36 cellular contexts compared by ENCODE assay signal in the genomic region with DNA sequence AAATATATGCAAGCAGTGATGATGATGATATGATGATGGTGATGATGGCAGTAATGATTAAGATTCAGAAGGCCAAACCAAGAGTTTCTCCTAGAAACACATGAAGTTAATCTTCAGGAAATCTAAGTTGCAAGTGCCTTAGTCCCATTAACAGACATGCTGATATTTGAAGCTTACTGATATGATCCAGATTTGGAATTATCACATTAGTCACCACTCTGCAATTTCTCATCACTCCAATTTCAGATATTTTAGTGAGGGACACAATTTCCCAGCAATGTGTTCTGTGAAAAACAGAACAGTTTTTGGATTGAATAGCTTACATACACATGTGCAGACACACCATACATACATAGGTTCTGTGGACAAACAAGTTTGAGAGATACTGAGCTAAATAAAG.
"Had no signal": no experiment of that assay in that cellular context is flagged by ENCODE, and none has a peak within 500 bp of the region (broad histone marks: within the 10 kb centered on the region; RNA-seq: fewer than 3 reads in every experiment).

No MANE protein-coding gene starts in this region.

- H3K9me3 ChIP-seq: adrenal gland, body of pancreas, breast epithelium had no signal

- H3K27me3 Mint-ChIP-seq: activated CD4-positive, alpha-beta memory T cell treated with anti-CD3 and anti-CD28 coated beads, Interleukin-2, amount 10 ng/mL, durations not matched to agents 7 days and 5 days; activated CD4-positive, alpha-beta T cell treated with anti-CD3 and anti-CD28 coated beads for 36 hours; activated CD4-positive, alpha-beta T cell treated with anti-CD3 and anti-CD28 coated beads, Interleukin-2, amount 10 ng/mL, durations not matched to agents 7 days and 5 days; activated CD8-positive, alpha-beta memory T cell treated with anti-CD3 and anti-CD28 coated beads, Interleukin-2, amount 10 ng/mL, durations not matched to agents 7 days and 5 days; activated naive CD8-positive, alpha-beta T cell treated with anti-CD3 and anti-CD28 coated beads for 36 hours; activated T-helper 17 cell treated with anti-CD3 and anti-CD28 coated beads, Interleukin-2, amount 50 U/mL, for 72 hours had no signal

- H3K27ac ChIP-seq: adrenal gland, body of pancreas, brain microvascular endothelial cell, breast epithelium, WERI-Rb-1 had no signal

- H3K27me3 ChIP-seq: adrenal gland, body of pancreas, brain microvascular endothelial cell, breast epithelium had no signal

- H3K27ac Mint-ChIP-seq: activated CD4-positive, alpha-beta memory T cell treated with anti-CD3 and anti-CD28 coated beads, Interleukin-2, amount 10 ng/mL, durations not matched to agents 7 days and 5 days; activated CD4-positive, alpha-beta T cell treated with anti-CD3 and anti-CD28 coated beads for 36 hours; activated CD4-positive, alpha-beta T cell treated with anti-CD3 and anti-CD28 coated beads, Interleukin-2, amount 10 ng/mL, durations not matched to agents 7 days and 5 days; activated CD8-positive, alpha-beta memory T cell treated with anti-CD3 and anti-CD28 coated beads, Interleukin-2, amount 10 ng/mL, durations not matched to agents 7 days and 5 days; activated CD8-positive, alpha-beta T cell treated with anti-CD3 and anti-CD28 coated beads, Interleukin-2, amount 10 ng/mL, durations not matched to agents 7 days and 5 days; activated naive CD4-positive, alpha-beta T cell treated with anti-CD3 and anti-CD28 coated beads for 36 hours; activated naive CD4-positive, alpha-beta T cell treated with anti-CD3 and anti-CD28 coated beads, Interleukin-2, amount 50 U/mL, for 72 hours; activated naive CD8-positive, alpha-beta T cell treated with anti-CD3 and anti-CD28 coated beads for 36 hours; activated T-cell treated with anti-CD3 and anti-CD28 coated beads, Interleukin-2, amount 50 U/mL, for 72 hours; activated T-helper 1 cell treated with anti-CD3 and anti-CD28 coated beads, Interleukin-12 subunit alpha, Interleukin-12 subunit beta, Interleukin-2, Interleukin-4 antibody, amounts not matched to agents 30 ng/mL and 10 ng/mL and 1 ng/mL, durations not matched to agents 14 hours and 24 hours and 36 hours; activated T-helper 17 cell treated with anti-CD3 and anti-CD28 coated beads, Interleukin-2, amount 50 U/mL, for 72 hours; T-helper 1 cell treated with Interleukin-12 subunit alpha and Interleukin-12 subunit beta and Interleukin-4 antibody, amounts not matched to agents 30 μg/mL and 1 μg/mL, for 36 hours; T-helper 2 cell treated with Interferon-gamma antibody and Interleukin-4, amounts not matched to agents 5 μg/mL and 100 μg/mL, for 36 hours; WTC11 had no signal

- H3K4me1 Mint-ChIP-seq: activated CD4-positive, alpha-beta memory T cell treated with anti-CD3 and anti-CD28 coated beads, Interleukin-2, amount 10 ng/mL, durations not matched to agents 7 days and 5 days; activated CD4-positive, alpha-beta T cell treated with anti-CD3 and anti-CD28 coated beads for 36 hours; activated CD4-positive, alpha-beta T cell treated with anti-CD3 and anti-CD28 coated beads, Interleukin-2, amount 10 ng/mL, durations not matched to agents 7 days and 5 days; activated CD8-positive, alpha-beta memory T cell treated with anti-CD3 and anti-CD28 coated beads, Interleukin-2, amount 10 ng/mL, durations not matched to agents 7 days and 5 days; activated naive CD8-positive, alpha-beta T cell treated with anti-CD3 and anti-CD28 coated beads for 36 hours; activated T-helper 17 cell treated with anti-CD3 and anti-CD28 coated beads, Interleukin-2, amount 50 U/mL, for 72 hours had no signal

- H3K36me3 Mint-ChIP-seq: activated CD8-positive, alpha-beta memory T cell treated with anti-CD3 and anti-CD28 coated beads, Interleukin-2, amount 10 ng/mL, durations not matched to agents 7 days and 5 days; activated naive CD4-positive, alpha-beta T cell treated with anti-CD3 and anti-CD28 coated beads, Interleukin-2, amount 50 U/mL, for 72 hours; activated naive CD8-positive, alpha-beta T cell treated with anti-CD3 and anti-CD28 coated beads for 36 hours; WTC11 had no signal

- H3K4me3 ChIP-seq: adrenal gland, body of pancreas, breast epithelium had no signal

- H3K4me3 Mint-ChIP-seq: activated CD4-positive, alpha-beta memory T cell treated with anti-CD3 and anti-CD28 coated beads, Interleukin-2, amount 10 ng/mL, durations not matched to agents 7 days and 5 days; activated CD4-positive, alpha-beta T cell treated with anti-CD3 and anti-CD28 coated beads for 36 hours; activated CD4-positive, alpha-beta T cell treated with anti-CD3 and anti-CD28 coated beads, Interleukin-2, amount 10 ng/mL, durations not matched to agents 7 days and 5 days; activated CD8-positive, alpha-beta memory T cell treated with anti-CD3 and anti-CD28 coated beads, Interleukin-2, amount 10 ng/mL, durations not matched to agents 7 days and 5 days; activated CD8-positive, alpha-beta T cell treated with anti-CD3 and anti-CD28 coated beads, Interleukin-2, amount 10 ng/mL, durations not matched to agents 7 days and 5 days; activated naive CD4-positive, alpha-beta T cell treated with anti-CD3 and anti-CD28 coated beads for 36 hours; activated naive CD8-positive, alpha-beta T cell treated with anti-CD3 and anti-CD28 coated beads for 36 hours; activated T-cell treated with anti-CD3 and anti-CD28 coated beads, Interleukin-2, amount 50 U/mL, for 4 hours; activated T-cell treated with anti-CD3 and anti-CD28 coated beads, Interleukin-2, amount 50 U/mL, for 72 hours; activated T-helper 1 cell treated with anti-CD3 and anti-CD28 coated beads, Interleukin-12 subunit alpha, Interleukin-12 subunit beta, Interleukin-2, Interleukin-4 antibody, amounts not matched to agents 30 ng/mL and 10 ng/mL and 1 ng/mL, durations not matched to agents 14 hours and 24 hours and 36 hours; activated T-helper 17 cell treated with anti-CD3 and anti-CD28 coated beads, Interleukin-2, amount 50 U/mL, for 72 hours; T-helper 1 cell treated with Interleukin-12 subunit alpha and Interleukin-12 subunit beta and Interleukin-4 antibody, amounts not matched to agents 30 μg/mL and 1 μg/mL, for 36 hours; T-helper 2 cell treated with Interferon-gamma antibody and Interleukin-4, amounts not matched to agents 5 μg/mL and 100 μg/mL, for 36 hours; WTC11 had no signal

- H3K36me3 ChIP-seq: adrenal gland, brain microvascular endothelial cell, breast epithelium, WERI-Rb-1 had no signal

- H3K4me1 ChIP-seq: adrenal gland, body of pancreas, breast epithelium had no signal

- DNase-seq: activated CD4-positive, alpha-beta memory T cell treated with anti-CD3 and anti-CD28 coated beads, Interleukin-2, amount 10 ng/mL, durations not matched to agents 7 days and 5 days; activated CD4-positive, alpha-beta T cell treated with anti-CD3 and anti-CD28 coated beads for 1 hour; activated CD4-positive, alpha-beta T cell treated with anti-CD3 and anti-CD28 coated beads for 36 hours; activated CD4-positive, alpha-beta T cell treated with anti-CD3 and anti-CD28 coated beads for 48 hours; activated CD4-positive, alpha-beta T cell treated with anti-CD3 and anti-CD28 coated beads, Interleukin-2, amount 10 ng/mL, durations not matched to agents 7 days and 5 days; activated CD4-positive, alpha-beta T cell treated with anti-CD3 and anti-CD28 coated beads, Interleukin-2, amount 50 U/mL, for 48 hours; activated CD4-positive, CD25-positive, alpha-beta regulatory T cell; activated CD8-positive, alpha-beta memory T cell treated with anti-CD3 and anti-CD28 coated beads for 24 hours; activated CD8-positive, alpha-beta memory T cell treated with anti-CD3 and anti-CD28 coated beads, Interleukin-2, amount 10 ng/mL, durations not matched to agents 7 days and 5 days; activated CD8-positive, alpha-beta memory T cell treated with anti-CD3 and anti-CD28 coated beads, Interleukin-2, amount 50 U/mL, for 48 hours; activated CD8-positive, alpha-beta T cell treated with anti-CD3 and anti-CD28 coated beads, Interleukin-2, amount 10 ng/mL, durations not matched to agents 7 days and 5 days; activated effector memory CD4-positive, alpha-beta T cell treated with anti-CD3 and anti-CD28 coated beads, Interleukin-2, amount 50 U/mL, for 16 hours; activated gamma-delta T cell treated with Interleukin-2 at 50 U/mL for 16 hours; activated naive CD4-positive, alpha-beta T cell; activated naive CD4-positive, alpha-beta T cell treated with anti-CD3 and anti-CD28 coated beads for 36 hours; activated naive CD4-positive, alpha-beta T cell treated with anti-CD3 and anti-CD28 coated beads, Interleukin-2, amount 50 U/mL, for 16 hours; activated naive CD8-positive, alpha-beta T cell treated with anti-CD3 and anti-CD28 coated beads for 36 hours; activated T-cell treated with anti-CD3 and anti-CD28 coated beads, Interleukin-2, amount 50 U/mL, for 4 hours; activated T-cell treated with anti-CD3 and anti-CD28 coated beads, Interleukin-2, amount 50 U/mL, for 72 hours; adrenal gland; amniotic stem cell; aorta; body of pancreas; brain microvascular endothelial cell; central memory CD4-positive, alpha-beta T cell; T-helper 1 cell; T-helper 2 cell; T-helper 9 cell; WERI-Rb-1 had no signal
